ENCODE assay signal across 23 cellular contexts in the genomic region with DNA sequence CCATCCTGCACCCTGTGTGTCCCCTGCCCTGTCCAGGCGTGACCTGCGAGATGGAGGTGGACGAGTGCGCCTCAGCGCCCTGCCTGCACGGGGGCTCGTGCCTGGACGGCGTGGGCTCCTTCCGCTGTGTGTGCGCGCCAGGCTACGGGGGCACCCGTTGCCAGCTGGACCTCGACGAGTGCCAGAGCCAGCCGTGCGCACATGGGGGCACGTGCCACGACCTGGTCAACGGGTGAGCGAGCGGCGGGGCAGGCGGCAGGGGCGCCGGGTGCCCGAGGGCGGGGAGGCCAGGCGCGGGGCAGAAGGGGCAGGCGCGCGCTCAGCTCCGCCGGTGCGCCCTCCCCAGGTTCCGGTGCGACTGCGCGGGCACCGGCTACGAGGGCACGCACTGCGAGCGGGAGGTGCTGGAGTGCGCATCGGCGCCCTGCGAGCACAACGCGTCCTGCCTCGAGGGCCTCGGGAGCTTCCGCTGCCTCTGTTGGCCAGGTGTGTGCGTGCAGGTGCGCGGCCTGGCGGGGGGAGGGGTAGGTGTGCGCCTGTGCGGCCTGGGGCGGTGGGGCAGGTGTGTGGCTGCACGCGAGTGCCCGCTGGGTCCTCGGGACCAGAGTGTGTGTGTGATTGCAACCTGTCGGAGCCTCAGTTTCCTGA. TPM values are rescaled to one million over a fixed set of nuclear protein-coding genes. Genes with fewer than 3 reads are reported as not detected.
DNase-seq lines count a peak whose midpoint lies in the region; ATAC-seq and TF ChIP-seq lines count a peak whose summit lies in the region.
"Had no signal": no experiment of that assay in that cellular context is flagged by ENCODE, and none has a peak within 500 bp of the region (broad histone marks: within the 10 kb centered on the region; RNA-seq: fewer than 3 reads in every experiment).

No MANE protein-coding gene starts in this region.

- no peak overlapping the region for H3K56ac ChIP-seq in H9 (ENCODE audit: insufficient read length, low read depth, low read length)

- no peak overlapping the region for H3K18ac ChIP-seq in H9 (ENCODE audit: insufficient read length, low read depth, low read length)

- intact Hi-C loops in lower lobe of right lung (cut with DNase I), result no loop called here

- H3K9me3 Mint-ChIP-seq in H9, result no peaks in the 10 kb centered on the region; a peak in 1 of 5 replicates
- H3K9me3 Mint-ChIP-seq: CD8-positive, alpha-beta T cell had no signal

- no peak overlapping the region for H3K9ac ChIP-seq in H9 (ENCODE audit: extremely low read depth, insufficient read length, low read length)
- H3K9ac ChIP-seq: SK-N-SH had no signal

- no peak overlapping the region for H2BK20ac ChIP-seq in H9 (ENCODE audit: low read depth, low read length, poor library complexity, severe bottlenecking)

- H2BK12ac ChIP-seq in H9 (ENCODE audit: insufficient read length, low read depth, low read length), result no peak overlapping the region

- H3K4me3 ChIP-seq in lower lobe of right lung, result no peak overlapping the region
- H3K4me3 ChIP-seq: HAP-1 had no signal

- H3K36me3 Mint-ChIP-seq in H9 (ENCODE audit: insufficient read depth in 1 of 3, low read depth in 3 of 3), result peaks cover 0 to 11% (median 0%) of the 10 kb centered on the region in 3 experiments; a peak in 2 of 7 replicates
- H3K36me3 Mint-ChIP-seq: CD8-positive, alpha-beta T cell had no signal

- no peak overlapping the region for H4K8ac ChIP-seq in H9 (replicated peaks; ENCODE audit: insufficient read length, low read depth, low read length)

- ATAC-seq in lower lobe of right lung (no peak), HG02763 (IDR thresholded peaks at IDR 0.05; ENCODE audit: unreplicated experiment) (no peak)
- ATAC-seq: CD8-positive, alpha-beta T cell had no signal

- no peak overlapping the region for H2BK120ac ChIP-seq in H9 (ENCODE audit: low read depth, low read length, poor library complexity, severe bottlenecking)

- H3K27ac Mint-ChIP-seq in H9, result peak overlapping the region in 1 of 3 experiments; percentile 13; a peak in 1 of 7 replicates
- H3K27ac Mint-ChIP-seq: CD8-positive, alpha-beta T cell had no signal

- no peak overlapping the region for H3K4me2 ChIP-seq in H9 (ENCODE audit: insufficient read depth, insufficient read length, low read length)
- H3K4me2 ChIP-seq: SK-N-SH had no signal

- H4K20me1 ChIP-seq in H9 (ENCODE audit: control insufficient read depth, insufficient read depth, insufficient read length), result no peaks in the 10 kb centered on the region

- H3K27me3 ChIP-seq in H9 (ENCODE audit: insufficient read depth, low read length) (no peaks in the 10 kb centered on the region), lower lobe of right lung (ENCODE audit: low read depth) (peaks cover 26% of the 10 kb centered on the region)

- H3K4me1 Mint-ChIP-seq in H9, result peaks cover 32 to 53% of the 10 kb centered on the region in 2 experiments

- TF ChIP-seq CTCF in H9 (conservative IDR thresholded peaks at IDR 0.05) (no peak; the same call in 2 of the 3 replicates), lower lobe of right lung (IDR thresholded peaks at IDR 0.05) (no peak)

- H4K5ac ChIP-seq in H9 (ENCODE audit: insufficient read length, low read depth, low read length), result no peak overlapping the region

- H3T11ph ChIP-seq in H9 (ENCODE audit: low read length), result no peak overlapping the region

- H2AK5ac ChIP-seq in H9 (ENCODE audit: insufficient read length, low read length), result no peak overlapping the region

- no peak overlapping the region for H3K4ac ChIP-seq in H9 (ENCODE audit: low read depth, low read length)

- no peak overlapping the region for H4K91ac ChIP-seq in H9 (ENCODE audit: insufficient read length, low read depth, low read length)

- H2BK5ac ChIP-seq in H9 (ENCODE audit: insufficient read length, low read length), result no peak overlapping the region

- H2AFZ ChIP-seq in H9 (ENCODE audit: low read length), result no peak overlapping the region

- no peaks in the 10 kb centered on the region for H3K79me2 ChIP-seq in H9 (ENCODE audit: insufficient read depth, low read length)

- H3K23ac ChIP-seq in H9 (ENCODE audit: insufficient read length, low read depth, low read length), result no peak overlapping the region

- no peaks in the 10 kb centered on the region for H3K9me3 ChIP-seq in H9 (ENCODE audit: control insufficient read depth, low read depth, low read length)
- H3K9me3 ChIP-seq in lower lobe of right lung, result no peaks in the 10 kb centered on the region
- H3K9me3 ChIP-seq: HAP-1, SK-N-SH had no signal

- H3K27ac ChIP-seq in H9 (ENCODE audit: insufficient read length, low read depth, low read length) (no peak overlapping the region), cingulate gyrus (ENCODE audit: low read depth, low read length) (peak overlapping the region; percentile 55), lower lobe of right lung (no peak overlapping the region), substantia nigra (ENCODE audit: low read depth, low read length, poor library complexity, severe bottlenecking) (peak overlapping the region; percentile 93)
- H3K27ac ChIP-seq: HL-60, RWPE1 had no signal

- no peak overlapping the region for H3K4me3 Mint-ChIP-seq in H9
- H3K4me3 Mint-ChIP-seq: CD8-positive, alpha-beta T cell had no signal

- H3K14ac ChIP-seq in H9 (ENCODE audit: insufficient read depth, low read length), result no peak overlapping the region; the same call in 1 of the 2 replicates

- H3K36me3 ChIP-seq in lower lobe of right lung, result no peaks in the 10 kb centered on the region
- H3K36me3 ChIP-seq: HAP-1 had no signal

- H3K4me1 ChIP-seq in H9 (ENCODE audit: insufficient read depth, low read length), result peaks cover 2% of the 10 kb centered on the region; the same call in 1 of the 2 replicates
- no peaks in the 10 kb centered on the region for H3K4me1 ChIP-seq in lower lobe of right lung
- H3K4me1 ChIP-seq: HAP-1 had no signal

- no peaks in the 10 kb centered on the region for H3K23me2 ChIP-seq in H9 (ENCODE audit: insufficient read length, low read depth, low read length, poor library complexity, severe bottlenecking)

- no peak overlapping the region for H2BK15ac ChIP-seq in H9 (ENCODE audit: low read depth, low read length)

- H3K27me3 Mint-ChIP-seq in H9 (ENCODE audit: low read depth), result peaks cover 17% of the 10 kb centered on the region

- no CpG with 5 or more reads among the region's 67 CpGs for WGBS in H9 (ENCODE audit: extremely low coverage, insufficient read length, low lambda C conversion rate)

- no peaks in the 10 kb centered on the region for H3K79me1 ChIP-seq in H9 (ENCODE audit: insufficient read depth, low read depth, low read length, poor library complexity, severe bottlenecking)

- DNase-seq in H9 (peak; percentile 88), lower lobe of right lung (peak; percentile 40), substantia nigra (lab: John Stamatoyannopoulos, UW) (no peak), AML-193 (lab: John Stamatoyannopoulos, UW) (no peak)
- DNase-seq in activated CD4-positive, alpha-beta T cell treated with anti-CD3 and anti-CD28 coated beads, Interleukin-2, amount 50 U/mL, for 4 hours, result no peak
- DNase-seq: C1 segment of cervical spinal cord; Calu3; CD8-positive, alpha-beta T cell; EL; GF-D8; KG1; NCI-H1092; NCI-H1436; NCI-H187 treated with DMSO at 0.1 percent for 48 hours; NCI-H2227 treated with DMSO at 0.1 percent for 48 hours; NCI-H510A; SIG-M5; SK-N-SH had no signal

RNA-seq across cellular contexts. Expression of a gene that starts 10.0 kb away (rescaled TPM):
- total RNA-seq in H9 (2021), result 2.9 and 3.6 TPM in 2 replicates
- not detected for total RNA-seq in lower lobe of right lung
- total RNA-seq: Calu3; CD8-positive, alpha-beta T cell had no signal

Comparison
In these comparisons a context has a peak if more than half of its experiments do, and no peak if none do; other contexts are left out.
1. DNase-seq: peak in H9 (single experiment) and lower lobe of right lung (single experiment); none in substantia nigra (0 of 49), activated CD4-positive, alpha-beta T cell treated with anti-CD3 and anti-CD28 coated beads, Interleukin-2, amount 50 U/mL, for 4 hours (0 of 2) and AML-193 (0 of 2).
2. H3K27ac ChIP-seq: peak in cingulate gyrus (single experiment) and substantia nigra (single experiment); none in H9 (single experiment) and lower lobe of right lung (single experiment).